Comparison of ENCODE assay signal across 31 cellular contexts in genomic region chr20:63269724-63270123, GRCh38. TPM values are rescaled to one million over a fixed set of nuclear protein-coding genes. Genes with fewer than 3 reads are reported as not detected.
DNase-seq lines count a peak whose midpoint lies in the region; ATAC-seq and TF ChIP-seq lines count a peak whose summit lies in the region.
"Had no signal": no experiment of that assay in that cellular context is flagged by ENCODE, and none has a peak within 500 bp of the region (broad histone marks: within the 10 kb centered on the region; RNA-seq: fewer than 3 reads in every experiment).

No MANE protein-coding gene starts in this region.

- peak overlapping the region; percentile 2 for H2AK5ac ChIP-seq in neuronal stem cell (ENCODE audit: low read depth, low read length)

- no peak overlapping the region for H4K8ac ChIP-seq in neuronal stem cell (ENCODE audit: low read depth, low read length)

- no peak overlapping the region for H2BK120ac ChIP-seq in neuronal stem cell (ENCODE audit: low read depth, low read length)

- H3K79me1 ChIP-seq in neuronal stem cell (ENCODE audit: low read depth, low read length) = peaks cover 9% of the 10 kb centered on the region

- POLR2A ChIA-PET in WTC11 (lab: Charles Lee) = no interaction called here
- POLR2A ChIA-PET in OCI-LY7 (lab: Charles Lee) = no interaction called here

- H4K20me1 ChIP-seq in OCI-LY7 (ENCODE audit: insufficient read depth, low read length) = peaks cover 10% of the 10 kb centered on the region; the same call in 1 of the 2 replicates

- CTCF ChIA-PET in WTC11 (lab: Charles Lee) (interaction anchor here (1.2 to 3.6 kb wide), 3 partner anchors 26 to 46 kb away, joined by 5 to 43 read pairs (median 22); no protein-coding TSS in a partner anchor), OCI-LY7 (lab: Charles Lee; ENCODE audit: unreplicated experiment) (no interaction called here)

- H3K27me3 Mint-ChIP-seq in T-helper 1 cell treated with Interleukin-12 subunit alpha and Interleukin-12 subunit beta and Interleukin-4 antibody, amounts not matched to agents 30 μg/mL and 1 μg/mL, for 36 hours (ENCODE audit: low read depth) = peaks cover 5% of the 10 kb centered on the region
- H3K27me3 Mint-ChIP-seq in WTC11 (ENCODE audit: low read depth) (no peaks in the 10 kb centered on the region), endothelial cell (ENCODE audit: unreplicated experiment) (peaks cover 15% of the 10 kb centered on the region)

- peak overlapping the region; percentile 23 for H3K4me3 Mint-ChIP-seq in T-helper 1 cell treated with Interleukin-12 subunit alpha and Interleukin-12 subunit beta and Interleukin-4 antibody, amounts not matched to agents 30 μg/mL and 1 μg/mL, for 36 hours
- H3K4me3 Mint-ChIP-seq in WTC11 = no peak overlapping the region
- H3K4me3 Mint-ChIP-seq in endothelial cell (ENCODE audit: unreplicated experiment) = peak overlapping the region; percentile 51
- H3K4me3 Mint-ChIP-seq: HFFc6 had no signal

- peaks cover 17% of the 10 kb centered on the region for H3K4me1 Mint-ChIP-seq in T-helper 1 cell treated with Interleukin-12 subunit alpha and Interleukin-12 subunit beta and Interleukin-4 antibody, amounts not matched to agents 30 μg/mL and 1 μg/mL, for 36 hours (ENCODE audit: low read depth)
- H3K4me1 Mint-ChIP-seq in WTC11 (peaks cover 16% of the 10 kb centered on the region), endothelial cell (ENCODE audit: unreplicated experiment) (peaks cover 10% of the 10 kb centered on the region)

- H3K4me3 ChIP-seq in neuronal stem cell (ENCODE audit: low read length in 2 of 2) (peak overlapping the region in 1 of 2 donors; percentile 13), OCI-LY7 (ENCODE audit: low read depth, low read length, poor library complexity, severe bottlenecking) (no peak overlapping the region)
- H3K4me3 ChIP-seq: GM12878, HAP-1, PC-9, SJCRH30 had no signal

- H3K27me3 ChIP-seq in neuronal stem cell (ENCODE audit: control insufficient read depth in 3 of 3, insufficient read depth in 3 of 3, low read depth in 1 of 3, low read length in 3 of 3) = no peaks in the 10 kb centered on the region
- H3K27me3 ChIP-seq: SJCRH30 had no signal

- H3K4ac ChIP-seq in neuronal stem cell (ENCODE audit: low read length) = no peak overlapping the region

- intact Hi-C loops in OCI-LY7 (cut with micrococcal nuclease; ENCODE audit: unreplicated experiment) = loop anchor here (5.0 kb wide), 1 partner anchor 52 kb away; the partner anchor contains the start of gene YTHDF1

- H3K9ac ChIP-seq in neuronal stem cell (ENCODE audit: low read depth, low read length, poor library complexity) = no peak overlapping the region

- H3K36me3 Mint-ChIP-seq in T-helper 1 cell treated with Interleukin-12 subunit alpha and Interleukin-12 subunit beta and Interleukin-4 antibody, amounts not matched to agents 30 μg/mL and 1 μg/mL, for 36 hours (ENCODE audit: low read depth) = peaks cover 3% of the 10 kb centered on the region
- H3K36me3 Mint-ChIP-seq in WTC11 (peaks cover 2% of the 10 kb centered on the region; the same call in 1 of the 2 replicates), endothelial cell (ENCODE audit: low read depth, unreplicated experiment) (no peaks in the 10 kb centered on the region)

- H3K9me2 ChIP-seq in OCI-LY7 (ENCODE audit: insufficient read depth, low read length) = no peaks in the 10 kb centered on the region

- H2BK12ac ChIP-seq in neuronal stem cell (ENCODE audit: low read length) = no peak overlapping the region

- no peak overlapping the region for H3K27ac Mint-ChIP-seq in T-helper 1 cell treated with Interleukin-12 subunit alpha and Interleukin-12 subunit beta and Interleukin-4 antibody, amounts not matched to agents 30 μg/mL and 1 μg/mL, for 36 hours
- H3K27ac Mint-ChIP-seq in WTC11 = peak overlapping the region; percentile 70; the same call in 1 of the 2 replicates
- peak overlapping the region; percentile 45 for H3K27ac Mint-ChIP-seq in endothelial cell (ENCODE audit: unreplicated experiment)
- H3K27ac Mint-ChIP-seq: HFFc6 had no signal

- H3K14ac ChIP-seq in neuronal stem cell (ENCODE audit: low read length) = no peak overlapping the region

- H3K18ac ChIP-seq in neuronal stem cell (ENCODE audit: low read length) = no peak overlapping the region

- no peak overlapping the region for H3K27ac ChIP-seq in neuronal stem cell (replicated peaks; ENCODE audit: low read length)
- H3K27ac ChIP-seq in OCI-LY7 (ENCODE audit: low read depth, low read length, poor library complexity, severe bottlenecking) = no peak overlapping the region
- H3K27ac ChIP-seq: 22Rv1, PC-9, SJCRH30 had no signal

- WGBS in neuronal stem cell (ENCODE audit: extremely low coverage in 2 of 2, insufficient read length in 2 of 2, insufficient replicate concordance in 1 of 2), 2 donors = no CpG with 5 or more reads among the region's 9 CpGs

- no peak overlapping the region for H2AFZ ChIP-seq in neuronal stem cell (ENCODE audit: low read length)
- no peak overlapping the region for H2AFZ ChIP-seq in OCI-LY7 (ENCODE audit: low read length)
- H2AFZ ChIP-seq: PC-9 had no signal

- no peak for ATAC-seq in WTC11
- ATAC-seq: GM12878, Right ventricle myocardium inferior, SK-N-SH treated with all-trans-retinoic acid at 6 μM for 48 hours had no signal

- BruUV-seq in OCI-LY7 (replicated peaks; lab: Mats Ljungman, UMichigan) = no TSS peak

- H3K4me1 ChIP-seq in neuronal stem cell (ENCODE audit: control insufficient read depth in 2 of 2, insufficient read depth in 1 of 2, low read depth in 1 of 2, low read length in 2 of 2) (peaks cover 4 to 39% of the 10 kb centered on the region in 2 donors), OCI-LY7 (ENCODE audit: insufficient read depth, low read length, poor library complexity, severe bottlenecking) (peaks cover 17% of the 10 kb centered on the region)

- H2BK5ac ChIP-seq in neuronal stem cell (ENCODE audit: low read length) = no peak overlapping the region

- H3K23ac ChIP-seq in neuronal stem cell (ENCODE audit: low read depth, low read length, poor library complexity) = peak overlapping the region; percentile 25

- H3K9me3 Mint-ChIP-seq in T-helper 1 cell treated with Interleukin-12 subunit alpha and Interleukin-12 subunit beta and Interleukin-4 antibody, amounts not matched to agents 30 μg/mL and 1 μg/mL, for 36 hours = no peaks in the 10 kb centered on the region
- H3K9me3 Mint-ChIP-seq in WTC11 (no peaks in the 10 kb centered on the region), endothelial cell (ENCODE audit: unreplicated experiment) (no peaks in the 10 kb centered on the region)
- H3K9me3 Mint-ChIP-seq: HFFc6, IgD-negative memory B cell had no signal

- peaks cover 0 to 4% of the 10 kb centered on the region in 2 donors for H3K36me3 ChIP-seq in neuronal stem cell (replicated peaks in 1 of 2; ENCODE audit: control insufficient read depth in 2 of 2, insufficient read depth in 2 of 2, low read length in 2 of 2)
- no peaks in the 10 kb centered on the region for H3K36me3 ChIP-seq in OCI-LY7 (ENCODE audit: insufficient read depth, low read length)
- H3K36me3 ChIP-seq: HAP-1, SJCRH30 had no signal

- DNase-seq in T-helper 1 cell = no peak
- no peak for DNase-seq in WTC11 (ENCODE audit: low spot score)
- DNase-seq in endothelial cell (ENCODE audit: low spot score) = no peak
- DNase-seq in neuronal stem cell (ENCODE audit: low spot score) = no peak
- DNase-seq in KG1 (lab: John Stamatoyannopoulos, UW) = no peak
- no peak for DNase-seq in NCI-H446 treated with DMSO at 0.1 percent for 48 hours (lab: John Stamatoyannopoulos, UW)
- DNase-seq in OCI-LY7 (ENCODE audit: low spot score) = no peak
- DNase-seq: ACHN, COR-L47, GOT3, HFFc6, Kasumi-1, NCI-H1092 treated with DMSO at 0.1 percent for 48 hours, NCI-H1436 treated with DMSO at 0.1 percent for 48 hours, NCI-H187 treated with DMSO at 0.1 percent for 48 hours, NCI-H2171 treated with DMSO at 0.1 percent for 48 hours, NCI-H345, NCI-H524 treated with DMSO at 0.1 percent for 48 hours, NCI-H774, PC-9 had no signal

- TF ChIP-seq CTCF in WTC11 (IDR thresholded peaks at IDR 0.05) (no peak), endothelial cell (IDR thresholded peaks at IDR 0.05; ENCODE audit: unreplicated experiment) (no peak), OCI-LY7 (conservative IDR thresholded peaks at IDR 0.05; ENCODE audit: low read length) (no peak)

- no peak overlapping the region for H4K91ac ChIP-seq in neuronal stem cell (ENCODE audit: low read depth, low read length, poor library complexity)

- no peak overlapping the region for H2BK15ac ChIP-seq in neuronal stem cell (ENCODE audit: low read length)

- H3K9me3 ChIP-seq in neuronal stem cell (replicated peaks in 1 of 2; ENCODE audit: control insufficient read depth in 2 of 2, insufficient read depth in 1 of 2, low read depth in 1 of 2, low read length in 2 of 2) (no peaks in the 10 kb centered on the region), OCI-LY7 (ENCODE audit: low read length) (no peaks in the 10 kb centered on the region)
- H3K9me3 ChIP-seq: HAP-1, SJCRH30 had no signal

- H3K4me2 ChIP-seq in neuronal stem cell (ENCODE audit: insufficient read depth, low read length, poor library complexity, severe bottlenecking) = no peak overlapping the region
- H3K4me2 ChIP-seq in OCI-LY7 (ENCODE audit: low read length) = no peak overlapping the region
- H3K4me2 ChIP-seq: PC-9 had no signal

- H3K79me2 ChIP-seq in OCI-LY7 (ENCODE audit: insufficient read depth, low read depth, low read length) = peaks cover 18% of the 10 kb centered on the region

RNA-seq across cellular contexts. Expression of gene ARFGAP1, which starts 2.9 kb away (rescaled TPM):
- 115 to 207 TPM (median 121 TPM) in 3 replicates for total RNA-seq in WTC11 (2021)
- 106 TPM for total RNA-seq in endothelial cell (ENCODE audit: unreplicated experiment)
- 60.7 TPM for polyA plus RNA-seq in neuronal stem cell (2013, experiment 1 of 2)
- 56.3 TPM for polyA plus RNA-seq in neuronal stem cell (2013, experiment 2 of 2)
- total RNA-seq in OCI-LY7 (2014; rRNA removed; shearing (Covaris generic)) = 50.4 and 57.9 TPM in 2 replicates
- 105 and 116 TPM in 2 replicates for total RNA-seq in OCI-LY7 (2022)

RNA-seq across cellular contexts. Expression of gene NKAIN4, which starts 15.5 kb away (rescaled TPM):
- 7.2 to 11.0 TPM (median 9.6 TPM) in 3 replicates for total RNA-seq in WTC11 (2021)
- total RNA-seq in endothelial cell (ENCODE audit: unreplicated experiment) = 3.3 TPM
- 39.2 TPM for polyA plus RNA-seq in neuronal stem cell (2013, experiment 1 of 2)
- 40.2 TPM for polyA plus RNA-seq in neuronal stem cell (2013, experiment 2 of 2)
- not detected in 2 replicates for total RNA-seq in OCI-LY7 (2014; rRNA removed; shearing (Covaris generic))
- total RNA-seq in OCI-LY7 (2022) = not detected in 2 replicates
- total RNA-seq: GM12878, HFFc6, M059J, PC-9, Right ventricle myocardium inferior, RPMI7951 had no signal
- polyA plus RNA-seq: BJ, IgD-negative memory B cell had no signal

RNA-seq across cellular contexts. Expression of gene COL20A1, which starts 23.3 kb away (rescaled TPM):
- 0.55 to 1.3 TPM (median 1.1 TPM) in 3 replicates for total RNA-seq in WTC11 (2021)
- total RNA-seq in endothelial cell (ENCODE audit: unreplicated experiment) = not detected
- polyA plus RNA-seq in neuronal stem cell (2013, experiment 1 of 2) = 0.13 TPM
- polyA plus RNA-seq in neuronal stem cell (2013, experiment 2 of 2) = 0.08 TPM
- total RNA-seq in OCI-LY7 (2014; rRNA removed; shearing (Covaris generic)) = not detected in 2 replicates
- 0.09 and 0.15 TPM in 2 replicates for total RNA-seq in OCI-LY7 (2022)
- total RNA-seq: GM12878, M059J, PC-9, Right ventricle myocardium inferior, RPMI7951, SJCRH30 had no signal
- polyA plus RNA-seq: BJ, GM12878, IgD-negative memory B cell had no signal

RNA-seq across cellular contexts. Expression of gene BIRC7, which starts 34.0 kb away (rescaled TPM):
- 0.17 to 0.23 TPM in 2 of 3 replicates, not detected in the other for total RNA-seq in WTC11 (2021)
- total RNA-seq in endothelial cell (ENCODE audit: unreplicated experiment) = not detected
- 0.03 TPM for polyA plus RNA-seq in neuronal stem cell (2013, experiment 1 of 2)
- 0.06 TPM for polyA plus RNA-seq in neuronal stem cell (2013, experiment 2 of 2)
- not detected in 2 replicates for total RNA-seq in OCI-LY7 (2014; rRNA removed; shearing (Covaris generic))
- total RNA-seq in OCI-LY7 (2022) = 0.39 and 0.42 TPM in 2 replicates
- total RNA-seq: GM12878, HFFc6, M059J, PC-9, Right ventricle myocardium inferior, RPMI7951 had no signal
- polyA plus RNA-seq: BJ, IgD-negative memory B cell had no signal

RNA-seq across cellular contexts. Expression of gene YTHDF1, which starts 53.8 kb away (rescaled TPM):
- total RNA-seq in WTC11 (2021) = 50.2 to 61.3 TPM (median 51.3 TPM) in 3 replicates
- 62.1 TPM for total RNA-seq in endothelial cell (ENCODE audit: unreplicated experiment)
- 33.5 TPM for polyA plus RNA-seq in neuronal stem cell (2013, experiment 1 of 2)
- 33.7 TPM for polyA plus RNA-seq in neuronal stem cell (2013, experiment 2 of 2)
- 26.7 and 31.3 TPM in 2 replicates for total RNA-seq in OCI-LY7 (2014; rRNA removed; shearing (Covaris generic))
- total RNA-seq in OCI-LY7 (2022) = 42.3 and 42.7 TPM in 2 replicates
